ENCODE assay signal across 1 cellular context in the genomic region with DNA sequence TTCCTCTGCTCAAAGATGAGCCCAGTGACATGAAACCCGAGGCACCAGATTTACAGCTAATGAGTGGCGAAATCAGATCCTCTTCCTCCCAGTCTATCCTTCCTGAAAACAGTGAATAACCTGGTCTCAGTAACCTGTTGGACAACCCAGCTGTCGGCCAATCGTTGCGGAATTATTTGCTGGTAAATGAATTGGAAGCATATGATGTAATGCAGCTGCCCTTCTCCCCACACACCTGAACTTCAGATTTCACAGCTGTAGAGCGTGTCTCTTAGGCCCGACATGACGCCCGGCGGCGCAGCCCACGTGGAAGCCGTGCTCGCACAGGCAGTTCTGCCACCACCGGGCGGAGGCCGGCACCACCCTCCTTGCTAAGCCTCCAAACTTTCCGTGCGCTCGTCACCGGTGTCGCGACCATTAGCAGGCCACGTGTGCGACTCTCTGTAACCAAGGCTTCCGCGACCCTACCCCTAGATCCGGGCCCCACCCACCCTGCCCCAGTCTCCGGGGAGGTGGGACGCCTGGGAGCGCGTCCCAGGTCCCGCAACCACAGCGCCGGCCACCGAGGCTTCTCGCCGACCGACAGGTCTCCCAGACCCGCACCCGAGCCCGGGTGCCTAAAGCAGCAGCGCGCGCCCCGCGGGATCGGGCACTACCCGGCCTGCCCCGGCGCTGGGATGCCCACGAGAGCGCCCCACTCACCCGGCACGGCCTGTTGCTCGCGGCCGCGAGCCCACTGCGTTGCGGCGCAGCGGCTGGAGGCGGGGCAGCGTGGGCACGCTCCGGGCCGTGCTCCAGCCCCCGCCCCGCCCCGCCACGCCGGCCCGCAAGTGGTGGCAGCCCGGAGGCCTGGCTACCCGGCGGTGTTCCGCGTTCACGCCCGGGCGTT.
TF ChIP-seq lines count a peak whose summit lies in the region.

Gene RIOX2 (minus strand): TSS at position 753 of the 889 bp plus-strand sequence. CDS start 4,838 bp downstream, outside the sequence.

TF ChIP-seq in HepG2, 621 proteins besides CTCF, POLR2A, EP300 and RAD21 (continued from another document and continues in another):
- TF ChIP-seq, protein P1, sequence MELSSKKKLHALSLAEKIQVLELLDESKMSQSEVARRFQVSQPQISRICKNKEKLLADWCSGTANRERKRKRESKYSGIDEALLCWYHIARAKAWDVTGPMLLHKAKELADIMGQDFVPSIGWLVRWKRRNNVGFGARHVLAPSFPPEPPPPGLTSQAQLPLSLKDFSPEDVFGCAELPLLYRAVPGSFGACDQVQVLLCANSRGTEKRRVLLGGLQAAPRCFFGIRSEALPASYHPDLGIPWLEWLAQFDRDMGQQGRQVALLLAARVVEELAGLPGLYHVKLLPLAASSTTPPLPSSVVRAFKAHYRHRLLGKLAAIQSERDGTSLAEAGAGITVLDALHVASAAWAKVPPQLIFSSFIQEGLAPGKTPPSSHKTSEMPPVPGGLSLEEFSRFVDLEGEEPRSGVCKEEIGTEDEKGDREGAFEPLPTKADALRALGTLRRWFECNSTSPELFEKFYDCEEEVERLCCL (CRISPR knock-in tag; IDR thresholded peaks at IDR 0.05; ENCODE audit: borderline replicate concordance) = no peak
- 0 out of 2 replicates have a peak, but pooled peaks have one; percentile 13 for TF ChIP-seq ZNF121 (CRISPR knock-in tag; IDR thresholded peaks at IDR 0.05)
- peak; percentile 94 for TF ChIP-seq MYC (CRISPR knock-in tag; IDR thresholded peaks at IDR 0.05; ENCODE audit: borderline replicate concordance)
- TF ChIP-seq, protein P2, sequence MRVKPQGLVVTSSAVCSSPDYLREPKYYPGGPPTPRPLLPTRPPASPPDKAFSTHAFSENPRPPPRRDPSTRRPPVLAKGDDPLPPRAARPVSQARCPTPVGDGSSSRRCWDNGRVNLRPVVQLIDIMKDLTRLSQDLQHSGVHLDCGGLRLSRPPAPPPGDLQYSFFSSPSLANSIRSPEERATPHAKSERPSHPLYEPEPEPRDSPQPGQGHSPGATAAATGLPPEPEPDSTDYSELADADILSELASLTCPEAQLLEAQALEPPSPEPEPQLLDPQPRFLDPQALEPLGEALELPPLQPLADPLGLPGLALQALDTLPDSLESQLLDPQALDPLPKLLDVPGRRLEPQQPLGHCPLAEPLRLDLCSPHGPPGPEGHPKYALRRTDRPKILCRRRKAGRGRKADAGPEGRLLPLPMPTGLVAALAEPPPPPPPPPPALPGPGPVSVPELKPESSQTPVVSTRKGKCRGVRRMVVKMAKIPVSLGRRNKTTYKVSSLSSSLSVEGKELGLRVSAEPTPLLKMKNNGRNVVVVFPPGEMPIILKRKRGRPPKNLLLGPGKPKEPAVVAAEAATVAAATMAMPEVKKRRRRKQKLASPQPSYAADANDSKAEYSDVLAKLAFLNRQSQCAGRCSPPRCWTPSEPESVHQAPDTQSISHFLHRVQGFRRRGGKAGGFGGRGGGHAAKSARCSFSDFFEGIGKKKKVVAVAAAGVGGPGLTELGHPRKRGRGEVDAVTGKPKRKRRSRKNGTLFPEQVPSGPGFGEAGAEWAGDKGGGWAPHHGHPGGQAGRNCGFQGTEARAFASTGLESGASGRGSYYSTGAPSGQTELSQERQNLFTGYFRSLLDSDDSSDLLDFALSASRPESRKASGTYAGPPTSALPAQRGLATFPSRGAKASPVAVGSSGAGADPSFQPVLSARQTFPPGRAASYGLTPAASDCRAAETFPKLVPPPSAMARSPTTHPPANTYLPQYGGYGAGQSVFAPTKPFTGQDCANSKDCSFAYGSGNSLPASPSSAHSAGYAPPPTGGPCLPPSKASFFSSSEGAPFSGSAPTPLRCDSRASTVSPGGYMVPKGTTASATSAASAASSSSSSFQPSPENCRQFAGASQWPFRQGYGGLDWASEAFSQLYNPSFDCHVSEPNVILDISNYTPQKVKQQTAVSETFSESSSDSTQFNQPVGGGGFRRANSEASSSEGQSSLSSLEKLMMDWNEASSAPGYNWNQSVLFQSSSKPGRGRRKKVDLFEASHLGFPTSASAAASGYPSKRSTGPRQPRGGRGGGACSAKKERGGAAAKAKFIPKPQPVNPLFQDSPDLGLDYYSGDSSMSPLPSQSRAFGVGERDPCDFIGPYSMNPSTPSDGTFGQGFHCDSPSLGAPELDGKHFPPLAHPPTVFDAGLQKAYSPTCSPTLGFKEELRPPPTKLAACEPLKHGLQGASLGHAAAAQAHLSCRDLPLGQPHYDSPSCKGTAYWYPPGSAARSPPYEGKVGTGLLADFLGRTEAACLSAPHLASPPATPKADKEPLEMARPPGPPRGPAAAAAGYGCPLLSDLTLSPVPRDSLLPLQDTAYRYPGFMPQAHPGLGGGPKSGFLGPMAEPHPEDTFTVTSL (CRISPR knock-in tag; IDR thresholded peaks at IDR 0.05; ENCODE audit: borderline replicate concordance) = peak; percentile 40; the same call in 1 of the 2 replicates
- no peak for TF ChIP-seq ZNF230 (CRISPR knock-in tag; IDR thresholded peaks at IDR 0.05)
- peak; percentile 66; the same call in 1 of the 2 replicates for TF ChIP-seq GABPB1 (CRISPR knock-in tag; IDR thresholded peaks at IDR 0.05)
- TF ChIP-seq, protein P3, sequence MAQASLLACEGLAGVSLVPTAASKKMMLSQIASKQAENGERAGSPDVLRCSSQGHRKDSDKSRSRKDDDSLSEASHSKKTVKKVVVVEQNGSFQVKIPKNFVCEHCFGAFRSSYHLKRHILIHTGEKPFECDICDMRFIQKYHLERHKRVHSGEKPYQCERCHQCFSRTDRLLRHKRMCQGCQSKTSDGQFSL (CRISPR knock-in tag; IDR thresholded peaks at IDR 0.05) = 0 out of 2 replicates have a peak, but pooled peaks have one; percentile 15
- TF ChIP-seq PAX8 (CRISPR knock-in tag; IDR thresholded peaks at IDR 0.05; ENCODE audit: borderline replicate concordance) = no peak
- 0 out of 2 replicates have a peak, but pooled peaks have one; percentile 45 for TF ChIP-seq ZNF138 (CRISPR knock-in tag; IDR thresholded peaks at IDR 0.05; ENCODE audit: low read depth)
- TF ChIP-seq ARID2 (CRISPR knock-in tag; IDR thresholded peaks at IDR 0.05; ENCODE audit: borderline replicate concordance) = no peak
- no peak for TF ChIP-seq ZNF414 (CRISPR knock-in tag; IDR thresholded peaks at IDR 0.05)
- TF ChIP-seq ZSCAN5A (CRISPR knock-in tag; IDR thresholded peaks at IDR 0.05; ENCODE audit: borderline replicate concordance) = no peak
- TF ChIP-seq IKZF4 (CRISPR knock-in tag; IDR thresholded peaks at IDR 0.05; ENCODE audit: borderline replicate concordance, low read depth, not compliant biosample characterization) = no peak
- TF ChIP-seq ZNF556 (CRISPR knock-in tag; IDR thresholded peaks at IDR 0.05; ENCODE audit: borderline replicate concordance) = no peak
- no peak for TF ChIP-seq RXRB (CRISPR knock-in tag; IDR thresholded peaks at IDR 0.05; ENCODE audit: borderline replicate concordance)
- TF ChIP-seq TRAFD1 (CRISPR knock-in tag; IDR thresholded peaks at IDR 0.05; ENCODE audit: borderline replicate concordance) = no peak
- peak; percentile 65; the same call in 1 of the 2 replicates for TF ChIP-seq GMEB2 (CRISPR knock-in tag; IDR thresholded peaks at IDR 0.05; ENCODE audit: low read depth)
- no peak for TF ChIP-seq HCFC1 (IDR thresholded peaks at IDR 0.05; ENCODE audit: low read depth, low read length)
- no peak for TF ChIP-seq BORCS8-MEF2B (CRISPR knock-in tag; IDR thresholded peaks at IDR 0.05)
- TF ChIP-seq ZNF746 (CRISPR knock-in tag; IDR thresholded peaks at IDR 0.05) = peak; percentile 49; the same call in 1 of the 2 replicates
- TF ChIP-seq KLF6 (CRISPR knock-in tag; IDR thresholded peaks at IDR 0.05) = peak; percentile 27; the same call in 1 of the 2 replicates
- TF ChIP-seq, protein P4, sequence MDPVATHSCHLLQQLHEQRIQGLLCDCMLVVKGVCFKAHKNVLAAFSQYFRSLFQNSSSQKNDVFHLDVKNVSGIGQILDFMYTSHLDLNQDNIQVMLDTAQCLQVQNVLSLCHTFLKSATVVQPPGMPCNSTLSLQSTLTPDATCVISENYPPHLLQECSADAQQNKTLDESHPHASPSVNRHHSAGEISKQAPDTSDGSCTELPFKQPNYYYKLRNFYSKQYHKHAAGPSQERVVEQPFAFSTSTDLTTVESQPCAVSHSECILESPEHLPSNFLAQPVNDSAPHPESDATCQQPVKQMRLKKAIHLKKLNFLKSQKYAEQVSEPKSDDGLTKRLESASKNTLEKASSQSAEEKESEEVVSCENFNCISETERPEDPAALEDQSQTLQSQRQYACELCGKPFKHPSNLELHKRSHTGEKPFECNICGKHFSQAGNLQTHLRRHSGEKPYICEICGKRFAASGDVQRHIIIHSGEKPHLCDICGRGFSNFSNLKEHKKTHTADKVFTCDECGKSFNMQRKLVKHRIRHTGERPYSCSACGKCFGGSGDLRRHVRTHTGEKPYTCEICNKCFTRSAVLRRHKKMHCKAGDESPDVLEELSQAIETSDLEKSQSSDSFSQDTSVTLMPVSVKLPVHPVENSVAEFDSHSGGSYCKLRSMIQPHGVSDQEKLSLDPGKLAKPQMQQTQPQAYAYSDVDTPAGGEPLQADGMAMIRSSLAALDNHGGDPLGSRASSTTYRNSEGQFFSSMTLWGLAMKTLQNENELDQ (CRISPR knock-in tag; IDR thresholded peaks at IDR 0.05; ENCODE audit: borderline replicate concordance) = no peak
- no peak for TF ChIP-seq POLR2AphosphoS2 (IDR thresholded peaks at IDR 0.05; ENCODE audit: low read depth, low read length)
- TF ChIP-seq, protein P5, sequence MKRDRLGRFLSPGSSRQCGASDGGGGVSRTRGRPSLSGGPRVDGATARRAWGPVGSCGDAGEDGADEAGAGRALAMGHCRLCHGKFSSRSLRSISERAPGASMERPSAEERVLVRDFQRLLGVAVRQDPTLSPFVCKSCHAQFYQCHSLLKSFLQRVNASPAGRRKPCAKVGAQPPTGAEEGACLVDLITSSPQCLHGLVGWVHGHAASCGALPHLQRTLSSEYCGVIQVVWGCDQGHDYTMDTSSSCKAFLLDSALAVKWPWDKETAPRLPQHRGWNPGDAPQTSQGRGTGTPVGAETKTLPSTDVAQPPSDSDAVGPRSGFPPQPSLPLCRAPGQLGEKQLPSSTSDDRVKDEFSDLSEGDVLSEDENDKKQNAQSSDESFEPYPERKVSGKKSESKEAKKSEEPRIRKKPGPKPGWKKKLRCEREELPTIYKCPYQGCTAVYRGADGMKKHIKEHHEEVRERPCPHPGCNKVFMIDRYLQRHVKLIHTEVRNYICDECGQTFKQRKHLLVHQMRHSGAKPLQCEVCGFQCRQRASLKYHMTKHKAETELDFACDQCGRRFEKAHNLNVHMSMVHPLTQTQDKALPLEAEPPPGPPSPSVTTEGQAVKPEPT (CRISPR knock-in tag; IDR thresholded peaks at IDR 0.05; ENCODE audit: low read depth) = no peak
- TF ChIP-seq, protein P6, sequence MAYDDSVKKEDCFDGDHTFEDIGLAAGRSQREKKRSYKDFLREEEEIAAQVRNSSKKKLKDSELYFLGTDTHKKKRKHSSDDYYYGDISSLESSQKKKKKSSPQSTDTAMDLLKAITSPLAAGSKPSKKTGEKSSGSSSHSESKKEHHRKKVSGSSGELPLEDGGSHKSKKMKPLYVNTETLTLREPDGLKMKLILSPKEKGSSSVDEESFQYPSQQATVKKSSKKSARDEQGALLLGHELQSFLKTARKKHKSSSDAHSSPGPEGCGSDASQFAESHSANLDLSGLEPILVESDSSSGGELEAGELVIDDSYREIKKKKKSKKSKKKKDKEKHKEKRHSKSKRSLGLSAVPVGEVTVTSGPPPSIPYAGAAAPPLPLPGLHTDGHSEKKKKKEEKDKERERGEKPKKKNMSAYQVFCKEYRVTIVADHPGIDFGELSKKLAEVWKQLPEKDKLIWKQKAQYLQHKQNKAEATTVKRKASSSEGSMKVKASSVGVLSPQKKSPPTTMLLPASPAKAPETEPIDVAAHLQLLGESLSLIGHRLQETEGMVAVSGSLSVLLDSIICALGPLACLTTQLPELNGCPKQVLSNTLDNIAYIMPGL (CRISPR knock-in tag; IDR thresholded peaks at IDR 0.05; ENCODE audit: borderline replicate concordance in 1 of 2, low read depth in 1 of 2) = 0 out of 4 replicates have a peak, but pooled peaks of 1 of the 2 experiments have one; percentile 18
- no peak; the same call in 1 of the 2 replicates for TF ChIP-seq ZSCAN30 (CRISPR knock-in tag; IDR thresholded peaks at IDR 0.05)
- TF ChIP-seq ZNF775 (CRISPR knock-in tag; IDR thresholded peaks at IDR 0.05; ENCODE audit: borderline replicate concordance) = no peak
- TF ChIP-seq RNF2 (conservative IDR thresholded peaks at IDR 0.05; ENCODE audit: low read depth) = 0 out of 2 replicates have a peak, but pooled peaks have one; percentile 32
- peak; percentile 49; the same call in 1 of the 2 replicates for TF ChIP-seq ZNF136 (CRISPR knock-in tag; IDR thresholded peaks at IDR 0.05; ENCODE audit: low read depth)
- TF ChIP-seq ZMYM2 (CRISPR knock-in tag; IDR thresholded peaks at IDR 0.05) = peak; percentile 27; the same call in 1 of the 2 replicates
- no peak for TF ChIP-seq ARNT (IDR thresholded peaks at IDR 0.05)
- TF ChIP-seq ZFP82 (CRISPR knock-in tag; IDR thresholded peaks at IDR 0.05; ENCODE audit: borderline replicate concordance) = peak; percentile 35; the same call in 1 of the 2 replicates
